ENCODE assay signal across 1 cellular context in genomic region chr9:18077941-18078678, GRCh38.
TF ChIP-seq lines count a peak whose summit lies in the region.

No MANE protein-coding gene starts in this region.

TF ChIP-seq in HepG2, 621 proteins besides CTCF, POLR2A, EP300 and RAD21 (continued from another document):
- no peak for TF ChIP-seq ZBED4 (CRISPR knock-in tag; IDR thresholded peaks at IDR 0.05; ENCODE audit: borderline replicate concordance)
- TF ChIP-seq, protein P1, sequence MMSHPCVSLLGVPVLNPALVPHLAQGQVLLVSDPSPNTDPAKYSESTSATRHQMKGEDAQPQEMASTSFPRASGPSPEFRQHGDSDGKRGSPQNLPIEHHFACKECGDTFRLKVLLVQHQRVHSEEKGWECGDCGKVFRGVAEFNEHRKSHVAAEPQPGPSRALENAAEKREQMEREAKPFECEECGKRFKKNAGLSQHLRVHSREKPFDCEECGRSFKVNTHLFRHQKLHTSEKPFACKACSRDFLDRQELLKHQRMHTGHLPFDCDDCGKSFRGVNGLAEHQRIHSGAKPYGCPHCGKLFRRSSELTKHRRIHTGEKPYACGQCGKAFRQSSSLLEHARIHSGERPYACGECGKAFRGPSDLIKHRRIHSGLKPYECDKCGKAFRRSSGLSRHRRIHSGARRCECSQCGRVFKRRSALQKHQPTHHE (CRISPR knock-in tag; IDR thresholded peaks at IDR 0.05; ENCODE audit: borderline replicate concordance): no peak
- no peak for TF ChIP-seq ZNF274 (CRISPR knock-in tag; IDR thresholded peaks at IDR 0.05)
- no peak for TF ChIP-seq NFE2L2 (IDR thresholded peaks at IDR 0.05; ENCODE audit: low read length)
- TF ChIP-seq, protein P2, sequence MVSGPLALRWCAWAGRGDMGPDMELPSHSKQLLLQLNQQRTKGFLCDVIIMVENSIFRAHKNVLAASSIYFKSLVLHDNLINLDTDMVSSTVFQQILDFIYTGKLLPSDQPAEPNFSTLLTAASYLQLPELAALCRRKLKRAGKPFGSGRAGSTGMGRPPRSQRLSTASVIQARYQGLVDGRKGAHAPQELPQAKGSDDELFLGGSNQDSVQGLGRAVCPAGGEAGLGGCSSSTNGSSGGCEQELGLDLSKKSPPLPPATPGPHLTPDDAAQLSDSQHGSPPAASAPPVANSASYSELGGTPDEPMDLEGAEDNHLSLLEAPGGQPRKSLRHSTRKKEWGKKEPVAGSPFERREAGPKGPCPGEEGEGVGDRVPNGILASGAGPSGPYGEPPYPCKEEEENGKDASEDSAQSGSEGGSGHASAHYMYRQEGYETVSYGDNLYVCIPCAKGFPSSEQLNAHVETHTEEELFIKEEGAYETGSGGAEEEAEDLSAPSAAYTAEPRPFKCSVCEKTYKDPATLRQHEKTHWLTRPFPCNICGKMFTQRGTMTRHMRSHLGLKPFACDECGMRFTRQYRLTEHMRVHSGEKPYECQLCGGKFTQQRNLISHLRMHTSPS (CRISPR knock-in tag; IDR thresholded peaks at IDR 0.05; ENCODE audit: low read depth): no peak
- TF ChIP-seq ZHX2 (IDR thresholded peaks at IDR 0.05; ENCODE audit: low read depth): no peak
- no peak for TF ChIP-seq ZHX2 (CRISPR knock-in tag; IDR thresholded peaks at IDR 0.05; ENCODE audit: borderline replicate concordance)
TF ChIP-seq in HepG2: peak in this region for 0.
